8 cellular contexts compared by ENCODE assay signal in the genomic region with DNA sequence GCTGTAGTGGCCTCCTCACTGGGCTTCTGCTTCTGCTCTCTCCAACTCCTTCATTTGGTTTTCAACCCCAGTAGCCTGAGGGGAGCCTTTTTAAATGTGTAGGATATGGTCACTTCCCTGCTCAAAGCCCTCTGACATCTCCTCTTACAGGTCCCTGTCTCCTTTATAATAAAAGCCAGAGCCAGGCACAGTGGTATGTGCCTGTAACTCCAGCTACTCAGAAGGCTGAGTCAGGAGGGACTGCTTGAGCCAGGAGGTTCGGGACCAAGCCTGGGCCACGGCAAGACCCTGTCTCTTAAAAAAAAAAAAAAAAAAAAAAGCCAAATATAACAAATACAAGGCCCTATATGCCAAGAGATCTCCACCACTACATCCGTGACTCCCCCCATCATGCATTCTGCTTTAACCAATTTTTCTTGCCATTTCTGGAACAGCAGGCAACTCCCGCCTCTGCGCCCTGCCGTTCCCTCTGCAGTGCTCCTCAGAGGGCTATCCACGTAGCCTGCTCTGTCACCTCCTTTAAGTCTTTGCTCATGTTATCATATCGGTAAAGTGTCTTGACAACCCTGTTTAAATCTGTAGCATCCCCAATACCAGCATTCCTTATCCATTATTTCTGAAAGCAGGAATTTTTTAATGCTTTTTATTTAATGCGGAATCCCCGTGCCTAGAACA. TPM values are rescaled to one million over a fixed set of nuclear protein-coding genes. Genes with fewer than 3 reads are reported as not detected.
DNase-seq lines count a peak whose midpoint lies in the region; ATAC-seq, FAIRE-seq and TF ChIP-seq lines count a peak whose summit lies in the region.

No MANE protein-coding gene starts in this region.

- WGBS in testis, 2 donors, result 61 to 62% methylated on average over 10 of the region's 10 CpGs

- intact Hi-C loops in activated T-helper 2 cell treated with anti-CD3 and anti-CD28 coated beads, Interferon-gamma antibody, Interleukin-2, Interleukin-4, amounts not matched to agents 10 μg/mL and 5 μg/mL and 100 μg/mL, durations not matched to agents 14 hours and 24 hours and 36 hours (cut with micrococcal nuclease), result no loop called here
- intact Hi-C loops in left lung (cut with DNase I) (no loop called here), testis (cut with DNase I; ENCODE audit: low total_unique reads) (no loop called here)

- H3K4me1 ChIP-seq in left lung (peaks cover 0 to 17% of the 10 kb centered on the region in 2 donors), testis (peaks cover 12% of the 10 kb centered on the region)

- H3K27me3 Mint-ChIP-seq in activated T-cell treated with anti-CD3 and anti-CD28 coated beads, Interleukin-2, amount 50 U/mL, for 24 hours, result no peaks in the 10 kb centered on the region
- no peaks in the 10 kb centered on the region for H3K27me3 Mint-ChIP-seq in activated T-helper 2 cell treated with anti-CD3 and anti-CD28 coated beads, Interferon-gamma antibody, Interleukin-2, Interleukin-4, amounts not matched to agents 10 μg/mL and 5 μg/mL and 100 μg/mL, durations not matched to agents 14 hours and 24 hours and 36 hours (ENCODE audit: low read depth)

- H3K9me3 Mint-ChIP-seq in activated T-cell treated with anti-CD3 and anti-CD28 coated beads, Interleukin-2, amount 50 U/mL, for 24 hours, result no peaks in the 10 kb centered on the region
- no peaks in the 10 kb centered on the region for H3K9me3 Mint-ChIP-seq in activated T-helper 2 cell treated with anti-CD3 and anti-CD28 coated beads, Interferon-gamma antibody, Interleukin-2, Interleukin-4, amounts not matched to agents 10 μg/mL and 5 μg/mL and 100 μg/mL, durations not matched to agents 14 hours and 24 hours and 36 hours

- H3K36me3 ChIP-seq in left lung (peaks cover 0 to 23% of the 10 kb centered on the region in 2 donors), testis (ENCODE audit: low read depth, missing control alignments) (no peaks in the 10 kb centered on the region)

- H3K4me3 ChIP-seq in left lung (peak overlapping the region; percentile 48 to 61), testis (peak overlapping the region; percentile 55 to 63)

- no peaks in the 10 kb centered on the region for H3K27me3 ChIP-seq in left lung
- no peaks in the 10 kb centered on the region for H3K27me3 ChIP-seq in testis

- TF ChIP-seq POLR2A in testis (IDR thresholded peaks at IDR 0.05) (no peak), GM12892 (IDR thresholded peaks at IDR 0.05; ENCODE audit: low read depth, low read length) (no peak)

- peak overlapping the region; percentile 41 for H3K27ac Mint-ChIP-seq in activated T-cell treated with anti-CD3 and anti-CD28 coated beads, Interleukin-2, amount 50 U/mL, for 24 hours
- H3K27ac Mint-ChIP-seq in activated T-helper 2 cell treated with anti-CD3 and anti-CD28 coated beads, Interferon-gamma antibody, Interleukin-2, Interleukin-4, amounts not matched to agents 10 μg/mL and 5 μg/mL and 100 μg/mL, durations not matched to agents 14 hours and 24 hours and 36 hours, result peak overlapping the region; percentile 50

- FAIRE-seq in GM12892 (lab: Jason Lieb, UNC), result no peak

- H3K9me3 ChIP-seq in left lung (no peaks in the 10 kb centered on the region), testis (no peaks in the 10 kb centered on the region)

- peaks cover 73% of the 10 kb centered on the region for H3K36me3 Mint-ChIP-seq in activated T-cell treated with anti-CD3 and anti-CD28 coated beads, Interleukin-2, amount 50 U/mL, for 24 hours (ENCODE audit: low read depth)
- H3K36me3 Mint-ChIP-seq in activated T-helper 2 cell treated with anti-CD3 and anti-CD28 coated beads, Interferon-gamma antibody, Interleukin-2, Interleukin-4, amounts not matched to agents 10 μg/mL and 5 μg/mL and 100 μg/mL, durations not matched to agents 14 hours and 24 hours and 36 hours (ENCODE audit: low read depth), result peaks cover 58% of the 10 kb centered on the region

- ATAC-seq in left lung (no peak), HG02588 (IDR thresholded peaks at IDR 0.05; ENCODE audit: unreplicated experiment) (no peak)

- peaks cover 47% of the 10 kb centered on the region for H3K4me1 Mint-ChIP-seq in activated T-cell treated with anti-CD3 and anti-CD28 coated beads, Interleukin-2, amount 50 U/mL, for 24 hours (ENCODE audit: low read depth)
- H3K4me1 Mint-ChIP-seq in activated T-helper 2 cell treated with anti-CD3 and anti-CD28 coated beads, Interferon-gamma antibody, Interleukin-2, Interleukin-4, amounts not matched to agents 10 μg/mL and 5 μg/mL and 100 μg/mL, durations not matched to agents 14 hours and 24 hours and 36 hours (ENCODE audit: low read depth), result peaks cover 31% of the 10 kb centered on the region

- TF ChIP-seq CTCF in left lung (IDR thresholded peaks at IDR 0.05) (no peak), testis (IDR thresholded peaks at IDR 0.05) (no peak)

- DNase-seq in activated T-cell treated with anti-CD3 and anti-CD28 coated beads, Interleukin-2, amount 50 U/mL, for 24 hours, result no peak
- DNase-seq in activated T-cell treated with anti-CD3 and anti-CD28 coated beads for 4 hours (no peak), left lung (no peak), testis (no peak), GM12892 (ENCODE audit: insufficient read length) (no peak), HuH-7 (ENCODE audit: low spot score) (no peak)
- no peak for DNase-seq in activated T-helper 2 cell treated with anti-CD3 and anti-CD28 coated beads, Interferon-gamma antibody, Interleukin-2, Interleukin-4, amounts not matched to agents 10 μg/mL and 5 μg/mL and 100 μg/mL, durations not matched to agents 14 hours and 24 hours and 36 hours (ENCODE audit: low spot score)

- peak overlapping the region; percentile 16 for H3K4me3 Mint-ChIP-seq in activated T-cell treated with anti-CD3 and anti-CD28 coated beads, Interleukin-2, amount 50 U/mL, for 24 hours
- peak overlapping the region; percentile 15 for H3K4me3 Mint-ChIP-seq in activated T-helper 2 cell treated with anti-CD3 and anti-CD28 coated beads, Interferon-gamma antibody, Interleukin-2, Interleukin-4, amounts not matched to agents 10 μg/mL and 5 μg/mL and 100 μg/mL, durations not matched to agents 14 hours and 24 hours and 36 hours (ENCODE audit: low read depth)

- H3K27ac ChIP-seq in left lung, result no peak overlapping the region
- H3K27ac ChIP-seq in testis, result peak overlapping the region; percentile 82 to 90

RNA-seq across cellular contexts. Expression of a gene that starts 9.4 kb away (rescaled TPM):
- 8.3 and 9.3 TPM in 2 replicates for total RNA-seq in activated T-helper 2 cell treated with anti-CD3 and anti-CD28 coated beads, Interferon-gamma antibody, Interleukin-2, Interleukin-4, amounts not matched to agents 10 μg/mL and 5 μg/mL and 100 μg/mL, durations not matched to agents 14 hours and 24 hours and 36 hours
- 1 to 10 TPM; 6.0 to 8.5 TPM for total RNA-seq in left lung
- 10 to 100 TPM; 35.6 to 37.2 TPM for total RNA-seq in testis
- 3.0 TPM for polyA plus RNA-seq in testis (ENCODE audit: insufficient read depth, low read depth, low replicate concordance)
- polyA plus RNA-seq in GM12892 (2012; ENCODE audit: missing spikeins), result 1.3 TPM

RNA-seq across cellular contexts. Expression of a gene that starts 13.1 kb away (rescaled TPM):
- total RNA-seq in activated T-helper 2 cell treated with anti-CD3 and anti-CD28 coated beads, Interferon-gamma antibody, Interleukin-2, Interleukin-4, amounts not matched to agents 10 μg/mL and 5 μg/mL and 100 μg/mL, durations not matched to agents 14 hours and 24 hours and 36 hours, result 127 and 128 TPM in 2 replicates
- total RNA-seq in left lung (10 to 100 TPM; 26.2 to 37.4 TPM), testis (10 to 100 TPM; 15.2 to 26.1 TPM)
- 23.6 TPM for polyA plus RNA-seq in testis (ENCODE audit: insufficient read depth, low read depth, low replicate concordance)
- polyA plus RNA-seq in GM12892 (2012; ENCODE audit: missing spikeins), result 96.4 TPM

RNA-seq across cellular contexts. Expression of a gene that starts 21.5 kb away (rescaled TPM):
- 13.4 TPM in 2 replicates for total RNA-seq in activated T-helper 2 cell treated with anti-CD3 and anti-CD28 coated beads, Interferon-gamma antibody, Interleukin-2, Interleukin-4, amounts not matched to agents 10 μg/mL and 5 μg/mL and 100 μg/mL, durations not matched to agents 14 hours and 24 hours and 36 hours
- total RNA-seq in left lung (1 to 10 TPM; 7.0 TPM), testis (1 to 10 TPM; 6.5 to 9.0 TPM)
- polyA plus RNA-seq in testis (ENCODE audit: insufficient read depth, low read depth, low replicate concordance), result 6.3 TPM
- polyA plus RNA-seq in GM12892 (2012; ENCODE audit: missing spikeins), result 3.1 TPM

RNA-seq across cellular contexts. Expression of a gene that starts 28.9 kb away (rescaled TPM):
- total RNA-seq in activated T-helper 2 cell treated with anti-CD3 and anti-CD28 coated beads, Interferon-gamma antibody, Interleukin-2, Interleukin-4, amounts not matched to agents 10 μg/mL and 5 μg/mL and 100 μg/mL, durations not matched to agents 14 hours and 24 hours and 36 hours, result 82.9 and 84.1 TPM in 2 replicates
- 10 to 100 TPM; 50.3 to 64.0 TPM for total RNA-seq in left lung
- 10 to 100 TPM; 17.7 to 19.8 TPM for total RNA-seq in testis
- polyA plus RNA-seq in testis (ENCODE audit: insufficient read depth, low read depth, low replicate concordance), result 24.7 TPM
- 44.8 TPM for polyA plus RNA-seq in GM12892 (2012; ENCODE audit: missing spikeins)

RNA-seq across cellular contexts. Expression of a gene that starts 34.4 kb away (rescaled TPM):
- 169 and 173 TPM in 2 replicates for total RNA-seq in activated T-helper 2 cell treated with anti-CD3 and anti-CD28 coated beads, Interferon-gamma antibody, Interleukin-2, Interleukin-4, amounts not matched to agents 10 μg/mL and 5 μg/mL and 100 μg/mL, durations not matched to agents 14 hours and 24 hours and 36 hours
- 1 to 10 TPM; 2.9 to 6.3 TPM for total RNA-seq in left lung
- total RNA-seq in testis, result 1 to 10 TPM in 1 of 2 donors, under 1 TPM in 1; 0.63 to 2.4 TPM
- polyA plus RNA-seq in testis (ENCODE audit: insufficient read depth, low read depth, low replicate concordance), result 3.9 TPM
- polyA plus RNA-seq in GM12892 (2012; ENCODE audit: missing spikeins), result 70.7 TPM

Comparison
In these comparisons a context has a peak if more than half of its experiments do, and no peak if none do; other contexts are left out.
1. H3K27ac ChIP-seq: peak in testis (2 of 2); none in left lung (0 of 2).